ENCODE assay signal across 25 cellular contexts in genomic region chr11:28767574-28767973, GRCh38.
DNase-seq lines count a peak whose midpoint lies in the region; ATAC-seq, FAIRE-seq and TF ChIP-seq lines count a peak whose summit lies in the region.
"Had no signal": no experiment of that assay in that cellular context is flagged by ENCODE, and none has a peak within 500 bp of the region (broad histone marks: within the 10 kb centered on the region; RNA-seq: fewer than 3 reads in every experiment).

No MANE protein-coding gene starts in this region.

- DNase-seq in BJ (ENCODE audit: low read depth) (peak; percentile 19), LHCN-M2 (ENCODE audit: low read depth) (peak; percentile 81), bronchial epithelial cell (ENCODE audit: low read depth) (peak; percentile 75), lung microvascular endothelial cell (ENCODE audit: low read depth in 2 of 2) (peak; percentile 63 to 85), DMS153 (lab: John Stamatoyannopoulos, UW) (no peak), CD14-positive monocyte (ENCODE audit: low spot score) (no peak), omental fat pad (ENCODE audit: low spot score) (no peak)
- DNase-seq: activated CD4-positive, alpha-beta T cell treated with anti-CD3 and anti-CD28 coated beads for 36 hours; activated CD8-positive, alpha-beta memory T cell treated with anti-CD3 and anti-CD28 coated beads, Interleukin-2, amount 10 ng/mL, durations not matched to agents 7 days and 5 days; activated gamma-delta T cell; colonic mucosa; COR-L47; GDM1; Karpas-422; left lung; NCI-H1105; NCI-H2171; NCI-H748 treated with DMSO at 0.1 percent for 48 hours; right cardiac atrium; stimulated activated naive CD4-positive, alpha-beta T cell treated with Interleukin-2 at 50 U/mL for 16 hours had no signal

- no peaks in the 10 kb centered on the region for H3K4me1 Mint-ChIP-seq in CD14-positive monocyte
- H3K4me1 Mint-ChIP-seq: activated CD4-positive, alpha-beta T cell treated with anti-CD3 and anti-CD28 coated beads for 36 hours; activated CD8-positive, alpha-beta memory T cell treated with anti-CD3 and anti-CD28 coated beads, Interleukin-2, amount 10 ng/mL, durations not matched to agents 7 days and 5 days had no signal

- no peak overlapping the region for H3K4me3 ChIP-seq in BJ (ENCODE audit: low read depth, low read length)
- H3K4me3 ChIP-seq in bronchial epithelial cell (ENCODE audit: low read depth, low read length) = no peak overlapping the region
- H3K4me3 ChIP-seq: ascending aorta, colonic mucosa, left lung had no signal

- H3K36me3 ChIP-seq in BJ (ENCODE audit: control insufficient read depth, insufficient read depth, low read length) = no peaks in the 10 kb centered on the region
- H3K36me3 ChIP-seq in bronchial epithelial cell (ENCODE audit: control insufficient read depth, insufficient read depth, low read length) = no peaks in the 10 kb centered on the region
- H3K36me3 ChIP-seq: ascending aorta, colonic mucosa, left lung, neutrophil had no signal

- intact Hi-C loops in CD14-positive monocyte (cut with micrococcal nuclease) = no loop called here

- TF ChIP-seq CTCF in BJ (IDR thresholded peaks at IDR 0.05; ENCODE audit: insufficient read depth, low read depth, low read length) (no peak), bronchial epithelial cell (IDR thresholded peaks at IDR 0.05; ENCODE audit: insufficient read depth, low read length, severe bottlenecking) (no peak), CD14-positive monocyte (IDR thresholded peaks at IDR 0.05) (no peak), omental fat pad (IDR thresholded peaks at IDR 0.05) (no peak)

- CTCF ChIA-PET in BJ (lab: Yijun Ruan, JAX) = interaction anchor here (0.6 to 1.6 kb wide), 3 partner anchors 8 to 22 kb away, joined by 3 to 4 read pairs (median 3); no protein-coding TSS in a partner anchor

- peak; percentile 86 for FAIRE-seq in bronchial epithelial cell (lab: Jason Lieb, UNC)
- FAIRE-seq: frontal cortex, GM12892 had no signal

- POLR2A ChIA-PET in BJ (lab: Charles Lee) = no interaction called here

- H3K36me3 Mint-ChIP-seq in CD14-positive monocyte = no peaks in the 10 kb centered on the region
- H3K36me3 Mint-ChIP-seq: activated CD8-positive, alpha-beta memory T cell treated with anti-CD3 and anti-CD28 coated beads, Interleukin-2, amount 10 ng/mL, durations not matched to agents 7 days and 5 days had no signal

- no peak overlapping the region for H3K4me3 Mint-ChIP-seq in CD14-positive monocyte
- H3K4me3 Mint-ChIP-seq: activated CD4-positive, alpha-beta T cell treated with anti-CD3 and anti-CD28 coated beads for 36 hours; activated CD8-positive, alpha-beta memory T cell treated with anti-CD3 and anti-CD28 coated beads, Interleukin-2, amount 10 ng/mL, durations not matched to agents 7 days and 5 days had no signal

- H3K27me3 Mint-ChIP-seq in CD14-positive monocyte (ENCODE audit: low read depth in 3 of 3) = no peaks in the 10 kb centered on the region
- H3K27me3 Mint-ChIP-seq: activated CD4-positive, alpha-beta T cell treated with anti-CD3 and anti-CD28 coated beads for 36 hours; activated CD8-positive, alpha-beta memory T cell treated with anti-CD3 and anti-CD28 coated beads, Interleukin-2, amount 10 ng/mL, durations not matched to agents 7 days and 5 days had no signal

- ATAC-seq in HG03439 (IDR thresholded peaks at IDR 0.05; ENCODE audit: unreplicated experiment) (no peak), omental fat pad (ENCODE audit: low FRiP score) (no peak)
- ATAC-seq: activated CD4-positive, alpha-beta T cell treated with anti-CD3 and anti-CD28 coated beads for 36 hours; activated CD8-positive, alpha-beta memory T cell treated with anti-CD3 and anti-CD28 coated beads, Interleukin-2, amount 10 ng/mL, durations not matched to agents 7 days and 5 days; left lung; right cardiac atrium had no signal

- H3K27ac Mint-ChIP-seq in CD14-positive monocyte = no peak overlapping the region
- H3K27ac Mint-ChIP-seq: activated CD4-positive, alpha-beta T cell treated with anti-CD3 and anti-CD28 coated beads for 36 hours; activated CD8-positive, alpha-beta memory T cell treated with anti-CD3 and anti-CD28 coated beads, Interleukin-2, amount 10 ng/mL, durations not matched to agents 7 days and 5 days had no signal

- peaks cover under 1 to 15% (median 8%) of the 10 kb centered on the region in 7 donors for H3K9me3 Mint-ChIP-seq in CD14-positive monocyte

- H3K27me3 ChIP-seq in BJ (ENCODE audit: control insufficient read depth, insufficient read depth, low read length) = no peaks in the 10 kb centered on the region
- H3K27me3 ChIP-seq in bronchial epithelial cell (ENCODE audit: control insufficient read depth, insufficient read depth, low read length) = no peaks in the 10 kb centered on the region
- H3K27me3 ChIP-seq: ascending aorta, colonic mucosa, left lung, neutrophil had no signal

Comparison
In these comparisons a context has a peak if more than half of its experiments do, and no peak if none do; other contexts are left out.
1. DNase-seq: peak in BJ (single experiment), LHCN-M2 (single experiment), bronchial epithelial cell (single experiment) and lung microvascular endothelial cell (2 of 2); none in DMS153 (single experiment), CD14-positive monocyte (single experiment) and omental fat pad (single experiment).